ENCODE assay signal across 8 cellular contexts in the genomic region with DNA sequence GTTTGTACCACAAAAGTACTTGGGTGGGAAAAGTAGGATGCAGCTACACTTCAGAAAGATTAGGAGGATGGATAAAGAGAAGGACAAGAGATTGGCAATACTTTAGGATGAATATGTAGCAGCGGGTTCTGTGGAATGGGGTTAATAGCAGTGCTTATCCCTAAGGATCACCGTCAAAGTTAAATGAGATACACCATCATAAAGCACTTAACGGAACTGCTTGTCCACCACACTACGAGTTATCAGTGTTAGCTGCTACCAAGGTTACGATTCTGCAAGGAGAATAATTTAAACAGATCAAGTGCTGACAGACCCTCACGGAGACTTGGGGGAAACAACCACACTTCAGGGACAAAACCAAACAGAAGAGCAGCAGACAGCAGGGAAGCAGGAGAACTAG. TPM values are rescaled to one million over a fixed set of nuclear protein-coding genes. Genes with fewer than 3 reads are reported as not detected.
DNase-seq lines count a peak whose midpoint lies in the region; ATAC-seq and TF ChIP-seq lines count a peak whose summit lies in the region.

No MANE protein-coding gene starts in this region.

- intact Hi-C loops in activated B cell treated with CpG ODN at 0.5 μM for 24 hours (cut with micrococcal nuclease), result no loop called here

- H3K4me3 Mint-ChIP-seq in activated B cell treated with CpG ODN at 0.5 μM for 24 hours, result peak overlapping the region; percentile 92
- H3K4me3 Mint-ChIP-seq in stimulated activated naive CD8-positive, alpha-beta T cell treated with anti-CD3 and anti-CD28 coated beads, Interleukin-15, amount 100 ng/mL, for 72 hours, result peak overlapping the region; percentile 92 to 99

- CTCF ChIA-PET in activated B cell treated with CpG ODN at 0.5 μM for 24 hours (lab: Charles Lee), result no interaction called here

- peak overlapping the region; percentile 89 for H3K4me3 ChIP-seq in iPS-11a (ENCODE audit: low read depth, low read length)

- POLR2A ChIA-PET in activated B cell treated with CpG ODN at 0.5 μM for 24 hours (lab: Charles Lee), result no interaction called here

- TF ChIP-seq CTCF in activated B cell treated with CpG ODN at 0.5 μM for 24 hours (IDR thresholded peaks at IDR 0.05), result no peak

- DNase-seq in NCI-H748 (lab: John Stamatoyannopoulos, UW; ENCODE audit: unreplicated experiment) (peak; percentile 13), NCI-H748 treated with DMSO at 0.1 percent for 48 hours (lab: John Stamatoyannopoulos, UW) (no peak), activated B cell treated with CpG ODN at 0.5 μM for 24 hours (no peak), cerebellar cortex (ENCODE audit: low spot score) (no peak), NCI-H526 treated with DMSO at 0.1 percent for 48 hours (lab: John Stamatoyannopoulos, UW) (no peak)
- DNase-seq in stimulated activated naive CD8-positive, alpha-beta T cell treated with anti-CD3 and anti-CD28 coated beads, Interleukin-15, amount 100 ng/mL, for 72 hours, result peak in 1 of 2 donors; percentile 13
- no peak for DNase-seq in stimulated activated naive CD4-positive, alpha-beta T cell treated with Interleukin-2 at 50 U/mL for 16 hours (lab: John Stamatoyannopoulos, UW)

- H3K36me3 Mint-ChIP-seq in activated B cell treated with CpG ODN at 0.5 μM for 24 hours (ENCODE audit: low read depth), result peaks cover 26% of the 10 kb centered on the region

- H3K27me3 Mint-ChIP-seq in activated B cell treated with CpG ODN at 0.5 μM for 24 hours, result no peaks in the 10 kb centered on the region
- no peaks in the 10 kb centered on the region for H3K27me3 Mint-ChIP-seq in stimulated activated naive CD8-positive, alpha-beta T cell treated with anti-CD3 and anti-CD28 coated beads, Interleukin-15, amount 100 ng/mL, for 72 hours

- ATAC-seq in activated B cell treated with CpG ODN at 0.5 μM for 24 hours (ENCODE audit: low read depth), result no peak
- ATAC-seq in stimulated activated naive CD8-positive, alpha-beta T cell treated with anti-CD3 and anti-CD28 coated beads, Interleukin-15, amount 100 ng/mL, for 72 hours, result no peak

- H3K4me1 Mint-ChIP-seq in activated B cell treated with CpG ODN at 0.5 μM for 24 hours, result peaks cover 45% of the 10 kb centered on the region
- peaks cover 53% of the 10 kb centered on the region for H3K4me1 Mint-ChIP-seq in stimulated activated naive CD8-positive, alpha-beta T cell treated with anti-CD3 and anti-CD28 coated beads, Interleukin-15, amount 100 ng/mL, for 72 hours

- H3K9me3 Mint-ChIP-seq in activated B cell treated with CpG ODN at 0.5 μM for 24 hours, result no peaks in the 10 kb centered on the region
- no peaks in the 10 kb centered on the region for H3K9me3 Mint-ChIP-seq in stimulated activated naive CD8-positive, alpha-beta T cell treated with anti-CD3 and anti-CD28 coated beads, Interleukin-15, amount 100 ng/mL, for 72 hours

- peak overlapping the region; percentile 79 for H3K27ac Mint-ChIP-seq in activated B cell treated with CpG ODN at 0.5 μM for 24 hours
- H3K27ac Mint-ChIP-seq in stimulated activated naive CD8-positive, alpha-beta T cell treated with anti-CD3 and anti-CD28 coated beads, Interleukin-15, amount 100 ng/mL, for 72 hours, result peak overlapping the region; percentile 43 to 72

RNA-seq across cellular contexts. Expression of a gene that starts 1.0 kb away (rescaled TPM):
- total RNA-seq in activated B cell treated with CpG ODN at 0.5 μM for 24 hours, result 21.2 and 25.3 TPM in 2 replicates

RNA-seq across cellular contexts. Expression of a gene that starts 40.6 kb away (rescaled TPM):
- not detected in 2 replicates for total RNA-seq in activated B cell treated with CpG ODN at 0.5 μM for 24 hours
